ENCODE assay signal across 16 cellular contexts in the genomic region with DNA sequence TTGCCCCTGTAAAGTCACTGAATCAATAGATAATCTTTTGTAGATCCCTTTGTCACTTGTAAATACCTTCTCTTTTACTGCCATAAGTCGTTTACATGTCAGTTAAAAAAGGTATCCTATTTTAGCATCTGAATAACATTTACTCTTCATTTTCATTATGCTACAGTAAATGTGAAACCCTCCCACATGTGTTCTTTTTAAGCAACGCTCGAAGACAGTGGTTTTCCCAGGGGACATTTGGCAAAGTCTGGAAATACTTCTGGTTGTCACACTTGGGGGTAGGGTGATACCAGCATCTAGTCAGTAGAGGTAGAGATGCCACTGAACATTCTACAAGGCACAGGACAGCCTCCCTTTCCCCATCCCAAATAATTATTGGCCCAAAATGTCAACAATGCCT. TPM values are rescaled to one million over a fixed set of nuclear protein-coding genes. Genes with fewer than 3 reads are reported as not detected.
DNase-seq lines count a peak whose midpoint lies in the region; ATAC-seq and TF ChIP-seq lines count a peak whose summit lies in the region.
"Had no signal": no experiment of that assay in that cellular context is flagged by ENCODE, and none has a peak within 500 bp of the region (broad histone marks: within the 10 kb centered on the region; RNA-seq: fewer than 3 reads in every experiment).

No MANE protein-coding gene starts in this region.

- H3K27ac ChIP-seq in GM23338 (ENCODE audit: low read depth), result no peak overlapping the region
- H3K27ac ChIP-seq in VCaP, result peak overlapping the region; percentile 71
- peak overlapping the region; percentile 29 to 54 for H3K27ac ChIP-seq in prostate gland
- H3K27ac ChIP-seq in SJCRH30, result no peak overlapping the region
- H3K27ac ChIP-seq: neutrophil had no signal

- H3K27me3 ChIP-seq in GM23338 (ENCODE audit: insufficient read depth) (no peaks in the 10 kb centered on the region), prostate gland (replicated peaks; ENCODE audit: insufficient read depth) (no peaks in the 10 kb centered on the region), SJCRH30 (no peaks in the 10 kb centered on the region)
- H3K27me3 ChIP-seq: dorsolateral prefrontal cortex, MG63, neutrophil had no signal

- H3F3A ChIP-seq in GM23338 (replicated peaks; ENCODE audit: low read depth), result no peaks in the 10 kb centered on the region

- TF ChIP-seq POLR2A in prostate gland (IDR thresholded peaks at IDR 0.05), result no peak

- ATAC-seq in activated CD4-positive, alpha-beta T cell treated with anti-CD3 and anti-CD28 coated beads for 36 hours, result no peak
- no peak for ATAC-seq in GM23338
- no peak for ATAC-seq in GM18861 (IDR thresholded peaks at IDR 0.05; ENCODE audit: unreplicated experiment)
- ATAC-seq in HG03457 (IDR thresholded peaks at IDR 0.05; ENCODE audit: unreplicated experiment), result no peak
- ATAC-seq: Right ventricle myocardium inferior had no signal

- peaks cover 38% of the 10 kb centered on the region for H3K36me3 Mint-ChIP-seq in activated CD4-positive, alpha-beta T cell treated with anti-CD3 and anti-CD28 coated beads for 36 hours (ENCODE audit: low read depth)
- peaks cover 42% of the 10 kb centered on the region for H3K36me3 Mint-ChIP-seq in GM23338 (ENCODE audit: low read depth)

- TF ChIP-seq CTCF in GM23338 (conservative IDR thresholded peaks at IDR 0.05; ENCODE audit: low read depth in 2 of 2) (no peak), VCaP (conservative IDR thresholded peaks at IDR 0.05) (no peak), prostate gland (IDR thresholded peaks at IDR 0.05) (no peak)

- no peak overlapping the region for H2AFZ ChIP-seq in GM23338

- H3K27me3 Mint-ChIP-seq in activated CD4-positive, alpha-beta T cell treated with anti-CD3 and anti-CD28 coated beads for 36 hours, result no peaks in the 10 kb centered on the region
- peaks cover 3% of the 10 kb centered on the region for H3K27me3 Mint-ChIP-seq in GM23338 (ENCODE audit: insufficient read depth, low read depth, poor library complexity)

- POLR2A ChIA-PET in activated CD4-positive, alpha-beta T cell treated with anti-CD3 and anti-CD28 coated beads for 36 hours (lab: Charles Lee), result no interaction called here

- H4K20me1 ChIP-seq in GM23338 (replicated peaks; ENCODE audit: insufficient read depth), result no peaks in the 10 kb centered on the region; the same call in 1 of the 2 replicates

- H3K79me2 ChIP-seq in GM23338 (replicated peaks; ENCODE audit: insufficient read depth), result peaks cover 38% of the 10 kb centered on the region

- H3K27ac Mint-ChIP-seq in activated CD4-positive, alpha-beta T cell treated with anti-CD3 and anti-CD28 coated beads for 36 hours, result peak overlapping the region; percentile 47
- no peak overlapping the region for H3K27ac Mint-ChIP-seq in GM23338
- H3K27ac Mint-ChIP-seq: T-helper 2 cell treated with Interferon-gamma antibody and Interleukin-4, amounts not matched to agents 5 μg/mL and 100 μg/mL, for 36 hours had no signal

- CTCF ChIA-PET in activated CD4-positive, alpha-beta T cell treated with anti-CD3 and anti-CD28 coated beads for 36 hours (lab: Charles Lee), result interaction anchor here (0.9 to 1.7 kb wide), 5 partner anchors 8 to 320 kb away, joined by 3 to 5 read pairs (median 3); partner anchors contain the start of gene ATAD1

- no peaks in the 10 kb centered on the region for H3K9me2 ChIP-seq in GM23338 (ENCODE audit: insufficient read depth)

- WGBS in prostate gland, result 26% methylated on average over 3 of the region's 3 CpGs

- no peak overlapping the region for H3K4me3 Mint-ChIP-seq in activated CD4-positive, alpha-beta T cell treated with anti-CD3 and anti-CD28 coated beads for 36 hours
- H3K4me3 Mint-ChIP-seq in GM23338, result no peak overlapping the region
- H3K4me3 Mint-ChIP-seq: T-helper 2 cell treated with Interferon-gamma antibody and Interleukin-4, amounts not matched to agents 5 μg/mL and 100 μg/mL, for 36 hours had no signal

- H3K4me1 ChIP-seq in GM23338 (ENCODE audit: insufficient read depth) (peaks cover 9% of the 10 kb centered on the region; the same call in 1 of the 2 replicates), prostate gland (replicated peaks) (no peaks in the 10 kb centered on the region), SJCRH30 (no peaks in the 10 kb centered on the region)

- H3K4me3 ChIP-seq in GM23338 (no peak overlapping the region), prostate gland (no peak overlapping the region), SJCRH30 (no peak overlapping the region)
- H3K4me3 ChIP-seq: dorsolateral prefrontal cortex, MG63 had no signal

- H3K9me3 Mint-ChIP-seq in activated CD4-positive, alpha-beta T cell treated with anti-CD3 and anti-CD28 coated beads for 36 hours (ENCODE audit: low read depth), result no peaks in the 10 kb centered on the region
- H3K9me3 Mint-ChIP-seq in GM23338, result peaks cover 10% of the 10 kb centered on the region

- 0 out of 2 replicates have a peak overlapping the region, but pooled peaks have one; percentile 11 for H3K4me2 ChIP-seq in GM23338

- peaks cover 42% of the 10 kb centered on the region for H3K4me1 Mint-ChIP-seq in activated CD4-positive, alpha-beta T cell treated with anti-CD3 and anti-CD28 coated beads for 36 hours
- H3K4me1 Mint-ChIP-seq in GM23338, result peaks cover 15% of the 10 kb centered on the region

- H3K9me3 ChIP-seq in prostate gland (no peaks in the 10 kb centered on the region), SJCRH30 (replicated peaks) (no peaks in the 10 kb centered on the region)
- H3K9me3 ChIP-seq: MG63, neutrophil had no signal

- intact Hi-C loops in activated CD4-positive, alpha-beta T cell treated with anti-CD3 and anti-CD28 coated beads for 36 hours (cut with DNase I, micrococcal nuclease), result no loop called here
- intact Hi-C loops in prostate gland (cut with DNase I), result no loop called here

- no peaks in the 10 kb centered on the region for H3K36me3 ChIP-seq in GM23338 (ENCODE audit: insufficient read depth)
- no peaks in the 10 kb centered on the region for H3K36me3 ChIP-seq in prostate gland
- peaks cover 2% of the 10 kb centered on the region; the same call in 1 of the 2 replicates for H3K36me3 ChIP-seq in SJCRH30

- DNase-seq in activated CD4-positive, alpha-beta T cell treated with anti-CD3 and anti-CD28 coated beads for 36 hours, result no peak
- no peak for DNase-seq in activated CD4-positive, alpha-beta T cell treated with anti-CD3 and anti-CD28 coated beads, Interleukin-2, amount 50 U/mL, for 48 hours
- DNase-seq in GM23338 (ENCODE audit: low spot score) (no peak), prostate gland (ENCODE audit: low spot score) (no peak), SJCRH30 (no peak)
- DNase-seq: 8988T, foreskin fibroblast, mammary epithelial cell, MG63 had no signal

TF ChIP-seq in GM23338, 12 proteins besides CTCF, POLR2A, EP300 and RAD21 (continues in another document):
- TF ChIP-seq NANOG (IDR thresholded peaks at IDR 0.05; ENCODE audit: borderline replicate concordance), result no peak

RNA-seq across cellular contexts. Expression of gene ATAD1, which starts 23.7 kb away (rescaled TPM):
- total RNA-seq in activated CD4-positive, alpha-beta T cell treated with anti-CD3 and anti-CD28 coated beads for 36 hours, result 10 to 100 TPM; 34.2 to 46.8 TPM
- 43.3 and 49.6 TPM in 2 replicates for total RNA-seq in GM23338 (2014; rRNA removed; shearing (Covaris generic))
- polyA plus RNA-seq in GM23338 (2016; fragmentation: Nextera tagmentation; extraction: Ambion mirVana), result 26.3 and 30.3 TPM in 2 replicates
- 10 to 100 TPM; 50.2 to 59.6 TPM for total RNA-seq in prostate gland
- 26.3 and 28.2 TPM in 2 replicates for total RNA-seq in SJCRH30 (2014; rRNA removed; shearing (Covaris generic))

Comparison
In these comparisons a context has a peak if more than half of its experiments do, and no peak if none do; other contexts are left out.
1. H3K27ac ChIP-seq: peak in VCaP (single experiment) and prostate gland (2 of 2); none in GM23338 (single experiment) and SJCRH30 (single experiment).